In the genomic region with DNA sequence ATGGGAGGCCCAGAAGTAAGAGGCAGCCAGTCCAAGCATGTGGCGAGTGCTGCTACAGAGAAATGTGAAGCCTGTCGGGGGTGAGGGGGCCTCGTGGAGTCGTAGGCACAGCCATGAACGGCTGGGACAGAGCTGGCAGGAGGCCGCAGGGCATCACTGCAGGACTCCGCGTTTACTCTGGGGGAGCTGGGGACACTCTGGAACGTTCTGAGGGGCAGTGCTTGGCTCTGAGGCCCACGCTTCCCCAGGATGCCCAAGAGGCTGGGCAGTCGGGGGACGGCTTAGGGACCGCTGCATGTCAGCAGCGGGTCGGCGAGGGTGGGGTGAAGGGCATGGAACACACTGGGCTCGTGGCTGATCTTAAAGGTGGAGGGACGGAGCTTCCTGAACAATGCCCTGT, we compare ENCODE assay signal across 20 cellular contexts. TPM values are rescaled to one million over a fixed set of nuclear protein-coding genes. Genes with fewer than 3 reads are reported as not detected.
DNase-seq lines count a peak whose midpoint lies in the region; ATAC-seq and TF ChIP-seq lines count a peak whose summit lies in the region.
"Had no signal": no experiment of that assay in that cellular context is flagged by ENCODE, and none has a peak within 500 bp of the region (broad histone marks: within the 10 kb centered on the region; RNA-seq: fewer than 3 reads in every experiment).

No MANE protein-coding gene starts in this region.

- no peaks in the 10 kb centered on the region for H3K27me3 ChIP-seq in Karpas-422 (ENCODE audit: low read length)
- H3K27me3 ChIP-seq in SJCRH30 = no peaks in the 10 kb centered on the region
- H3K27me3 ChIP-seq: SJSA1 had no signal

- peak overlapping the region; percentile 6 for H3K27ac Mint-ChIP-seq in stimulated activated effector memory CD8-positive, alpha-beta T cell treated with anti-CD3 and anti-CD28 coated beads, Interleukin-12 subunit alpha, Interleukin-12 subunit beta, amount 100 ng/mL, for 72 hours

- DNase-seq in Right ventricle myocardium superior (peak; percentile 24), Right ventricle myocardium inferior (ENCODE audit: missing footprints) (no peak), Karpas-422 (no peak), ecto neural progenitor cell (ENCODE audit: low spot score) (peak; percentile 41), SJCRH30 (no peak), coronary artery (ENCODE audit: low spot score) (no peak)
- DNase-seq in stimulated activated effector memory CD8-positive, alpha-beta T cell treated with anti-CD3 and anti-CD28 coated beads, Interleukin-12 subunit alpha, Interleukin-12 subunit beta, amount 100 ng/mL, for 72 hours (ENCODE audit: low spot score in 2 of 2) = no peak
- DNase-seq: CD4-positive, alpha-beta memory T cell; COR-L47; DMS53; Kasumi-1; NCI-H1092 treated with DMSO at 0.1 percent for 48 hours; NCI-H1436; NCI-H187; NCI-H2107; NCI-H524; NCI-H774 had no signal

- intact Hi-C loops in Right ventricle myocardium superior (cut with DNase I) = no loop called here
- intact Hi-C loops in Right ventricle myocardium inferior (cut with DNase I) = loop anchor here (10.0 kb wide), 1 partner anchor 1384 kb away; no protein-coding TSS in a partner anchor

- no peak overlapping the region for H3K4me3 Mint-ChIP-seq in stimulated activated effector memory CD8-positive, alpha-beta T cell treated with anti-CD3 and anti-CD28 coated beads, Interleukin-12 subunit alpha, Interleukin-12 subunit beta, amount 100 ng/mL, for 72 hours

- H3K36me3 Mint-ChIP-seq in stimulated activated effector memory CD8-positive, alpha-beta T cell treated with anti-CD3 and anti-CD28 coated beads, Interleukin-12 subunit alpha, Interleukin-12 subunit beta, amount 100 ng/mL, for 72 hours = peaks cover 70% of the 10 kb centered on the region

- H3K27ac ChIP-seq in Karpas-422 (ENCODE audit: low read length) (peak overlapping the region; percentile 92), SJCRH30 (no peak overlapping the region), coronary artery (no peak overlapping the region)
- H3K27ac ChIP-seq: 22Rv1, SJSA1 had no signal

- peak overlapping the region; percentile 58 for H3K9ac ChIP-seq in Karpas-422 (ENCODE audit: low read length)

- H4K20me1 ChIP-seq in Karpas-422 (ENCODE audit: insufficient read depth, low read depth, low read length) = no peaks in the 10 kb centered on the region

- H3K4me3 ChIP-seq in Karpas-422 (ENCODE audit: low read length) = 0 out of 2 replicates have a peak overlapping the region, but pooled peaks have one; percentile 18
- no peak overlapping the region for H3K4me3 ChIP-seq in SJCRH30
- H3K4me3 ChIP-seq in coronary artery = no peak overlapping the region
- H3K4me3 ChIP-seq: SJSA1 had no signal

- H3K4me2 ChIP-seq in Karpas-422 (ENCODE audit: low read depth, low read length, poor library complexity, severe bottlenecking) = peak overlapping the region; percentile 42

- H3K4me1 ChIP-seq in Karpas-422 (ENCODE audit: low read length) (peaks cover 52% of the 10 kb centered on the region), SJCRH30 (peaks cover 1% of the 10 kb centered on the region; the same call in 1 of the 2 replicates)

- no peak overlapping the region for H2AFZ ChIP-seq in Karpas-422 (ENCODE audit: low read length)

- no peak for TF ChIP-seq CTCF in coronary artery (IDR thresholded peaks at IDR 0.05)

- H3K9me3 ChIP-seq in Karpas-422 (ENCODE audit: low read length) (peaks cover 17% of the 10 kb centered on the region), SJCRH30 (replicated peaks) (0 out of 2 replicates have a peak, but pooled peaks cover 2% of the 10 kb centered on the region)
- H3K9me3 ChIP-seq: SJSA1 had no signal

- no peak for ATAC-seq in Right ventricle myocardium superior (ENCODE audit: poor library complexity)
- ATAC-seq in Right ventricle myocardium inferior = no peak
- ATAC-seq in stimulated activated effector memory CD8-positive, alpha-beta T cell treated with anti-CD3 and anti-CD28 coated beads, Interleukin-12 subunit alpha, Interleukin-12 subunit beta, amount 100 ng/mL, for 72 hours = no peak
- no peak for ATAC-seq in GM18502 (IDR thresholded peaks at IDR 0.05; ENCODE audit: poor library complexity, unreplicated experiment)

- peaks cover 60% of the 10 kb centered on the region for H3K36me3 ChIP-seq in Karpas-422 (ENCODE audit: insufficient read depth, low read length)
- peaks cover 59% of the 10 kb centered on the region for H3K36me3 ChIP-seq in SJCRH30

- peaks cover 49% of the 10 kb centered on the region for H3K4me1 Mint-ChIP-seq in stimulated activated effector memory CD8-positive, alpha-beta T cell treated with anti-CD3 and anti-CD28 coated beads, Interleukin-12 subunit alpha, Interleukin-12 subunit beta, amount 100 ng/mL, for 72 hours

- no peaks in the 10 kb centered on the region for H3K9me2 ChIP-seq in Karpas-422 (replicated peaks; ENCODE audit: insufficient read depth, low read length)

- H3K79me2 ChIP-seq in Karpas-422 (ENCODE audit: low read length) = peaks cover 2% of the 10 kb centered on the region; the same call in 1 of the 2 replicates

- H3K9me3 Mint-ChIP-seq in stimulated activated effector memory CD8-positive, alpha-beta T cell treated with anti-CD3 and anti-CD28 coated beads, Interleukin-12 subunit alpha, Interleukin-12 subunit beta, amount 100 ng/mL, for 72 hours = no peaks in the 10 kb centered on the region

RNA-seq across cellular contexts. Expression of a gene that starts 6.6 kb away (rescaled TPM):
- 10.3 TPM for total RNA-seq in Right ventricle myocardium superior
- 10.6 TPM for total RNA-seq in Right ventricle myocardium inferior
- 46.1 and 48.6 TPM in 2 replicates for total RNA-seq in Karpas-422 (2014; rRNA removed; shearing (Covaris generic); ENCODE audit: low replicate concordance)
- total RNA-seq in SJCRH30 (2014; rRNA removed; shearing (Covaris generic)) = 20.0 and 29.1 TPM in 2 replicates

Comparison
In these comparisons a context has a peak if more than half of its experiments do, and no peak if none do; other contexts are left out.
1. DNase-seq: peak in Right ventricle myocardium superior (single experiment) and ecto neural progenitor cell (single experiment); none in Right ventricle myocardium inferior (single experiment), Karpas-422 (single experiment), stimulated activated effector memory CD8-positive, alpha-beta T cell treated with anti-CD3 and anti-CD28 coated beads, Interleukin-12 subunit alpha, Interleukin-12 subunit beta, amount 100 ng/mL, for 72 hours (0 of 2), SJCRH30 (0 of 2) and coronary artery (single experiment).